ENCODE assay signal across 14 cellular contexts in the genomic region with DNA sequence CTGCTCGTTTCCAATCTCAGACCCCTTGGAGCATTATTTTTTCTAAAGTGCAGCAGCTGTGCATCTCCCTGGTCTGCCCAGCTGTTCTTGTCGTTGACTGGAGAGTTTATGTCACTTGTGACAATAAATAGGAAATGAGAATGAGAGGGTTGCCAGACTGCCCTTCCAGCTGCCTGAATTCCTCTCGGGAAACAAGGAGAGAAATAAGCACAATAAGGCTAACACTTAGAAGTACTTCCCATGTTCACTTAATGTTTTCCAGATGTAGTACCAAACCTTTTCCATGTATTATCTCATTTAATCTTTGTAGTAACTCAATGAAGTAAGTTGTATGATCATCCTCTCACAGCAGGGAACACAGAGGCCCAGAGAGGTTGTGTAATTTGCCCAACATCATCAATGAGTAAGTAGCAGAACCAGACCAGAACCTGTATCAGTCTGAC. TPM values are rescaled to one million over a fixed set of nuclear protein-coding genes. Genes with fewer than 3 reads are reported as not detected.
DNase-seq lines count a peak whose midpoint lies in the region; ATAC-seq, FAIRE-seq and TF ChIP-seq lines count a peak whose summit lies in the region.
"Had no signal": no experiment of that assay in that cellular context is flagged by ENCODE, and none has a peak within 500 bp of the region (broad histone marks: within the 10 kb centered on the region; RNA-seq: fewer than 3 reads in every experiment).

No MANE protein-coding gene starts in this region.

- TF ChIP-seq EP300 in HepG2 (IDR thresholded peaks at IDR 0.05; ENCODE audit: low read depth in 2 of 2, low read length in 2 of 2) (no peak), HepG2 (CRISPR knock-in tag; IDR thresholded peaks at IDR 0.05; ENCODE audit: borderline replicate concordance) (no peak)

- H3K27ac Mint-ChIP-seq in nephron progenitor cell, result peak overlapping the region; percentile 85

- no peak for TF ChIP-seq RAD21 in HepG2 (CRISPR knock-in tag; IDR thresholded peaks at IDR 0.05)

- peaks cover 61% of the 10 kb centered on the region for H3K4me1 Mint-ChIP-seq in nephron progenitor cell
- H3K4me1 Mint-ChIP-seq: IgD-negative memory B cell had no signal

- intact Hi-C loops in PC-9 (cut with micrococcal nuclease; ENCODE audit: unreplicated experiment) (no loop called here), prostate gland (cut with DNase I) (no loop called here), HepG2 (cut with micrococcal nuclease; ENCODE audit: unreplicated experiment) (no loop called here)

- H4K20me1 ChIP-seq in BLaER1 (no peaks in the 10 kb centered on the region), PC-9 (ENCODE audit: insufficient read depth) (no peaks in the 10 kb centered on the region), HepG2 (ENCODE audit: insufficient read depth, low read length) (no peaks in the 10 kb centered on the region; the same call in 1 of the 2 replicates)

- no peaks in the 10 kb centered on the region for H3K9me2 ChIP-seq in PC-9 (ENCODE audit: insufficient read depth)

- no peaks in the 10 kb centered on the region for H3K27me3 ChIP-seq in BLaER1
- no peaks in the 10 kb centered on the region for H3K27me3 ChIP-seq in PC-9 (ENCODE audit: insufficient read depth, low read depth)
- H3K27me3 ChIP-seq in prostate gland (replicated peaks; ENCODE audit: insufficient read depth), result no peaks in the 10 kb centered on the region
- H3K27me3 ChIP-seq in HepG2 (ENCODE audit: control insufficient read depth in 1 of 2, insufficient read depth in 2 of 2, low read length in 2 of 2), result no peaks in the 10 kb centered on the region
- H3K27me3 ChIP-seq: transverse colon had no signal

- peaks cover 8% of the 10 kb centered on the region for H3F3A ChIP-seq in PC-9 (ENCODE audit: insufficient read depth, low read depth)

- DNase-seq in PC-9 (no peak), nephron progenitor cell (no peak), prostate gland (ENCODE audit: low spot score) (no peak), HepG2 (ENCODE audit: low spot score) (no peak)
- DNase-seq in activated effector memory CD4-positive, alpha-beta T cell treated with Interleukin-2 at 50 U/mL for 16 hours, result no peak
- DNase-seq: activated CD4-positive, alpha-beta T cell treated with anti-CD3 and anti-CD28 coated beads, Interleukin-2, amount 50 U/mL, for 1 hour; cortex of kidney; NCI-H1436 treated with DMSO at 0.1 percent for 48 hours; T-helper 1 cell; transverse colon had no signal

- H3K4me1 ChIP-seq in BLaER1, result peaks cover 42% of the 10 kb centered on the region
- H3K4me1 ChIP-seq in PC-9 (replicated peaks; ENCODE audit: insufficient read depth), result peaks cover 34% of the 10 kb centered on the region
- H3K4me1 ChIP-seq in prostate gland (replicated peaks), result no peaks in the 10 kb centered on the region
- H3K4me1 ChIP-seq in HepG2 (ENCODE audit: insufficient read depth, low read length), result peaks cover 14% of the 10 kb centered on the region

- POLR2A ChIA-PET in PC-9 (lab: Charles Lee; ENCODE audit: unreplicated experiment), result no interaction called here
- POLR2A ChIA-PET in HepG2 (lab: Yijun Ruan, JAX), result no interaction called here

- H3K27me3 Mint-ChIP-seq in nephron progenitor cell (ENCODE audit: low read depth, poor library complexity), result peaks cover 22% of the 10 kb centered on the region

- BruUV-seq in PC-9 (replicated peaks; lab: Mats Ljungman, UMichigan) (no TSS peak), HepG2 (replicated peaks; lab: Mats Ljungman, UMichigan) (no TSS peak)

- no peak overlapping the region for H3K4me3 Mint-ChIP-seq in nephron progenitor cell
- H3K4me3 Mint-ChIP-seq: IgD-negative memory B cell had no signal

- H3K79me2 ChIP-seq in PC-9 (ENCODE audit: low read depth), result 0 out of 2 replicates have a peak, but pooled peaks cover 4% of the 10 kb centered on the region
- no peaks in the 10 kb centered on the region for H3K79me2 ChIP-seq in HepG2 (ENCODE audit: insufficient read depth, low read length)

- no peak for FAIRE-seq in HepG2 (lab: Jason Lieb, UNC)

- H3K36me3 Mint-ChIP-seq in nephron progenitor cell (ENCODE audit: low read depth), result no peaks in the 10 kb centered on the region
- H3K36me3 Mint-ChIP-seq: IgD-negative memory B cell had no signal

- no peaks in the 10 kb centered on the region for H3K9me3 Mint-ChIP-seq in nephron progenitor cell
- H3K9me3 Mint-ChIP-seq: IgD-negative memory B cell had no signal

- no peak overlapping the region for H3K27ac ChIP-seq in BLaER1
- no peak overlapping the region for H3K27ac ChIP-seq in PC-9
- H3K27ac ChIP-seq in prostate gland, result no peak overlapping the region
- no peak overlapping the region for H3K27ac ChIP-seq in HepG2 (ENCODE audit: extremely low read length, insufficient read depth, low read length)

- H3K4me3 ChIP-seq in BLaER1 (no peak overlapping the region), PC-9 (no peak overlapping the region), prostate gland (no peak overlapping the region), HepG2 (replicated peaks in 1 of 3; ENCODE audit: insufficient read depth in 1 of 3, low read depth in 2 of 3, low read length in 3 of 3) (no peak overlapping the region)
- H3K4me3 ChIP-seq: transverse colon had no signal

- peak overlapping the region; percentile 67 for H3K4me2 ChIP-seq in BLaER1
- H3K4me2 ChIP-seq in PC-9, result peak overlapping the region; percentile 61
- H3K4me2 ChIP-seq in HepG2 (ENCODE audit: low read depth, low read length), result no peak overlapping the region

- TF ChIP-seq POLR2A in prostate gland (IDR thresholded peaks at IDR 0.05) (no peak), HepG2 (IDR thresholded peaks at IDR 0.05; ENCODE audit: insufficient read depth in 1 of 2, low read depth in 2 of 2, low read length in 2 of 2) (no peak)

- H3K9me3 ChIP-seq in BLaER1 (no peaks in the 10 kb centered on the region), PC-9 (ENCODE audit: insufficient read depth, low read depth) (no peaks in the 10 kb centered on the region), prostate gland (no peaks in the 10 kb centered on the region), HepG2 (ENCODE audit: low read length) (no peaks in the 10 kb centered on the region)
- H3K9me3 ChIP-seq: transverse colon had no signal

- 34% methylated on average over 3 of the region's 3 CpGs for WGBS in prostate gland
- WGBS in HepG2 (ENCODE audit: low lambda C conversion rate), result 87% methylated on average over 3 of the region's 3 CpGs

- no peaks in the 10 kb centered on the region for H3K36me3 ChIP-seq in BLaER1
- H3K36me3 ChIP-seq in PC-9 (ENCODE audit: low read depth), result no peaks in the 10 kb centered on the region
- no peaks in the 10 kb centered on the region for H3K36me3 ChIP-seq in prostate gland
- H3K36me3 ChIP-seq in HepG2 (replicated peaks in 1 of 2; ENCODE audit: control insufficient read depth in 1 of 2, insufficient read depth in 2 of 2, low read length in 2 of 2), result no peaks in the 10 kb centered on the region
- H3K36me3 ChIP-seq: transverse colon had no signal

- in situ Hi-C loops in HepG2 (cut with HindIII; ENCODE audit: extremely low pct_ligation_motif_present, low pct_unique_long_range_greater_than_20kb), result no loop called here

- CTCF ChIA-PET in PC-9 (lab: Charles Lee) (interaction anchor here (0.5 kb wide), 1 partner anchor 240 kb away, joined by 3 read pairs; no protein-coding TSS in a partner anchor), HepG2 (lab: Yijun Ruan, JAX; ENCODE audit: low intra/inter-chr PET ratio, low total read pairs) (no interaction called here)

- H3K9ac ChIP-seq in BLaER1 (no peak overlapping the region), HepG2 (ENCODE audit: insufficient read depth, low read depth, low read length) (no peak overlapping the region)

- TF ChIP-seq CTCF in PC-9 (conservative IDR thresholded peaks at IDR 0.05) (no peak), nephron progenitor cell (IDR thresholded peaks at IDR 0.05) (no peak), prostate gland (IDR thresholded peaks at IDR 0.05) (no peak), HepG2 (CRISPR knock-in tag; IDR thresholded peaks at IDR 0.05) (no peak)

- no peak overlapping the region for H2AFZ ChIP-seq in PC-9
- no peak overlapping the region for H2AFZ ChIP-seq in HepG2 (ENCODE audit: low read length)

- ATAC-seq in esophagus mucosa (peak; percentile 43), HG03280 (IDR thresholded peaks at IDR 0.05; ENCODE audit: unreplicated experiment) (no peak), HepG2 (no peak)

RNA-seq across cellular contexts. Expression of gene UBTD1, which starts 19.9 kb away (rescaled TPM):
- total RNA-seq in PC-9 (2021) (17.1 and 21.2 TPM in 2 replicates), esophagus mucosa (5.1 TPM), prostate gland (10 to 100 TPM; 10.0 to 93.8 TPM), HepG2 (2016; rRNA removed; fragmentation: Illumina TruSeq; extraction: Trizol) (5.8 and 7.9 TPM in 2 replicates)
- total RNA-seq in HepG2 (2016; cell fraction: cytosol; rRNA removed; fragmentation: Illumina TruSeq; extraction: Trizol; ENCODE audit: low read depth), result 9.2 and 11.9 TPM in 2 replicates
- total RNA-seq in HepG2 (2016; cell fraction: insoluble cytoplasmic fraction; rRNA removed; fragmentation: Illumina TruSeq; extraction: Trizol), result 6.4 and 7.1 TPM in 2 replicates
- total RNA-seq in HepG2 (2016; cell fraction: membrane; rRNA removed; fragmentation: Illumina TruSeq; extraction: Trizol), result 14.8 and 18.5 TPM in 2 replicates
- 2.4 and 3.1 TPM in 2 replicates for total RNA-seq in HepG2 (2016; cell fraction: nucleus; rRNA removed; fragmentation: Illumina TruSeq; extraction: Trizol)
- polyA plus RNA-seq in HepG2 (2011; rRNA removed), result 10.0 and 11.4 TPM in 2 replicates
- polyA plus RNA-seq in HepG2 (2011; cell fraction: cytosol; rRNA removed), result 9.4 and 14.7 TPM in 2 replicates
- 8.0 and 8.7 TPM in 2 replicates for polyA plus RNA-seq in HepG2 (2011; cell fraction: nucleus; rRNA removed)
- 3.0 and 5.7 TPM in 2 replicates for polyA plus RNA-seq in HepG2 (2012)
- 15.7 and 20.7 TPM in 2 replicates for polyA plus RNA-seq in HepG2 (2016; cell fraction: cytosol; fragmentation: Illumina TruSeq; extraction: Trizol; ENCODE audit: low read depth)
- 7.6 and 9.1 TPM in 2 replicates for polyA plus RNA-seq in HepG2 (2016; cell fraction: insoluble cytoplasmic fraction; fragmentation: Illumina TruSeq; extraction: Trizol; ENCODE audit: low read depth)
- polyA plus RNA-seq in HepG2 (2016; cell fraction: membrane; fragmentation: Illumina TruSeq; extraction: Trizol; ENCODE audit: low read depth), result 18.5 and 20.4 TPM in 2 replicates
- polyA plus RNA-seq in HepG2 (2016; cell fraction: nucleus; fragmentation: Illumina TruSeq; extraction: Trizol; ENCODE audit: insufficient read depth, low read depth), result 7.0 and 8.0 TPM in 2 replicates
- 3.1 and 12.1 TPM in 2 replicates for polyA minus RNA-seq in HepG2 (2011; rRNA and poly(A)+ RNA removed; ENCODE audit: low replicate concordance)
- 5.4 and 6.2 TPM in 2 replicates for polyA minus RNA-seq in HepG2 (2011; cell fraction: cytosol; rRNA and poly(A)+ RNA removed)
- polyA minus RNA-seq in HepG2 (2011; cell fraction: nucleus; rRNA and poly(A)+ RNA removed), result 1.4 and 1.5 TPM in 2 replicates

RNA-seq across cellular contexts. Expression of gene MMS19, which starts 20.4 kb away (rescaled TPM):
- total RNA-seq in PC-9 (2021) (42.4 and 42.7 TPM in 2 replicates), esophagus mucosa (44.0 TPM), prostate gland (100 to 1,000 TPM in 1 of 2 donors, 10 to 100 TPM in 1; 41.5 to 207 TPM), HepG2 (2016; rRNA removed; fragmentation: Illumina TruSeq; extraction: Trizol) (76.4 and 95.9 TPM in 2 replicates)
- 27.5 and 31.1 TPM in 2 replicates for total RNA-seq in HepG2 (2016; cell fraction: cytosol; rRNA removed; fragmentation: Illumina TruSeq; extraction: Trizol; ENCODE audit: low read depth)
- total RNA-seq in HepG2 (2016; cell fraction: insoluble cytoplasmic fraction; rRNA removed; fragmentation: Illumina TruSeq; extraction: Trizol), result 79.3 and 88.8 TPM in 2 replicates
- total RNA-seq in HepG2 (2016; cell fraction: membrane; rRNA removed; fragmentation: Illumina TruSeq; extraction: Trizol), result 38.8 and 43.6 TPM in 2 replicates
- 62.7 and 83.1 TPM in 2 replicates for total RNA-seq in HepG2 (2016; cell fraction: nucleus; rRNA removed; fragmentation: Illumina TruSeq; extraction: Trizol)
- 106 and 107 TPM in 2 replicates for polyA plus RNA-seq in HepG2 (2011; rRNA removed)
- 89.6 and 111 TPM in 2 replicates for polyA plus RNA-seq in HepG2 (2011; cell fraction: cytosol; rRNA removed)
- 266 and 333 TPM in 2 replicates for polyA plus RNA-seq in HepG2 (2011; cell fraction: nucleus; rRNA removed)
- polyA plus RNA-seq in HepG2 (2012), result 58.1 and 64.4 TPM in 2 replicates
- polyA plus RNA-seq in HepG2 (2016; cell fraction: cytosol; fragmentation: Illumina TruSeq; extraction: Trizol; ENCODE audit: low read depth), result 12.2 and 14.0 TPM in 2 replicates
- 75.8 and 88.6 TPM in 2 replicates for polyA plus RNA-seq in HepG2 (2016; cell fraction: insoluble cytoplasmic fraction; fragmentation: Illumina TruSeq; extraction: Trizol; ENCODE audit: low read depth)
- 26.7 and 29.6 TPM in 2 replicates for polyA plus RNA-seq in HepG2 (2016; cell fraction: membrane; fragmentation: Illumina TruSeq; extraction: Trizol; ENCODE audit: low read depth)
- 128 and 129 TPM in 2 replicates for polyA plus RNA-seq in HepG2 (2016; cell fraction: nucleus; fragmentation: Illumina TruSeq; extraction: Trizol; ENCODE audit: insufficient read depth, low read depth)
- 188 and 392 TPM in 2 replicates for polyA minus RNA-seq in HepG2 (2011; rRNA and poly(A)+ RNA removed; ENCODE audit: low replicate concordance)
- polyA minus RNA-seq in HepG2 (2011; cell fraction: cytosol; rRNA and poly(A)+ RNA removed), result 76.6 and 90.0 TPM in 2 replicates
- polyA minus RNA-seq in HepG2 (2011; cell fraction: nucleus; rRNA and poly(A)+ RNA removed), result 109 and 123 TPM in 2 replicates

RNA-seq across cellular contexts. Expression of gene ANKRD2, which starts 54.0 kb away (rescaled TPM):
- total RNA-seq in PC-9 (2021) (5.5 and 8.4 TPM in 2 replicates), esophagus mucosa (0.56 TPM), prostate gland (10 to 100 TPM in 1 of 2 donors, not detected in 1; 13.9 TPM), HepG2 (2016; rRNA removed; fragmentation: Illumina TruSeq; extraction: Trizol) (not detected in 2 replicates)
- not detected in 2 replicates for total RNA-seq in HepG2 (2016; cell fraction: cytosol; rRNA removed; fragmentation: Illumina TruSeq; extraction: Trizol; ENCODE audit: low read depth)
- total RNA-seq in HepG2 (2016; cell fraction: insoluble cytoplasmic fraction; rRNA removed; fragmentation: Illumina TruSeq; extraction: Trizol), result not detected in 2 replicates
- not detected in 2 replicates for total RNA-seq in HepG2 (2016; cell fraction: membrane; rRNA removed; fragmentation: Illumina TruSeq; extraction: Trizol)
- not detected in 2 replicates for total RNA-seq in HepG2 (2016; cell fraction: nucleus; rRNA removed; fragmentation: Illumina TruSeq; extraction: Trizol)
- not detected in 2 replicates for polyA plus RNA-seq in HepG2 (2011; rRNA removed)
- polyA plus RNA-seq in HepG2 (2011; cell fraction: cytosol; rRNA removed), result not detected in 2 replicates
- polyA plus RNA-seq in HepG2 (2011; cell fraction: nucleus; rRNA removed), result not detected in 2 replicates
- not detected in 2 replicates for polyA plus RNA-seq in HepG2 (2012)
- not detected in 2 replicates for polyA plus RNA-seq in HepG2 (2016; cell fraction: cytosol; fragmentation: Illumina TruSeq; extraction: Trizol; ENCODE audit: low read depth)
- not detected in 2 replicates for polyA plus RNA-seq in HepG2 (2016; cell fraction: insoluble cytoplasmic fraction; fragmentation: Illumina TruSeq; extraction: Trizol; ENCODE audit: low read depth)
- polyA plus RNA-seq in HepG2 (2016; cell fraction: membrane; fragmentation: Illumina TruSeq; extraction: Trizol; ENCODE audit: low read depth), result not detected in 2 replicates
- not detected in 2 replicates for polyA plus RNA-seq in HepG2 (2016; cell fraction: nucleus; fragmentation: Illumina TruSeq; extraction: Trizol; ENCODE audit: insufficient read depth, low read depth)
- 0.09 TPM in 1 of 2 replicates, not detected in the other for polyA minus RNA-seq in HepG2 (2011; rRNA and poly(A)+ RNA removed; ENCODE audit: low replicate concordance)
- not detected in 2 replicates for polyA minus RNA-seq in HepG2 (2011; cell fraction: cytosol; rRNA and poly(A)+ RNA removed)
- polyA minus RNA-seq in HepG2 (2011; cell fraction: nucleus; rRNA and poly(A)+ RNA removed), result not detected in 2 replicates
- total RNA-seq: transverse colon had no signal
- polyA plus RNA-seq: IgD-negative memory B cell had no signal
